26 cellular contexts compared by ENCODE assay signal in the genomic region with DNA sequence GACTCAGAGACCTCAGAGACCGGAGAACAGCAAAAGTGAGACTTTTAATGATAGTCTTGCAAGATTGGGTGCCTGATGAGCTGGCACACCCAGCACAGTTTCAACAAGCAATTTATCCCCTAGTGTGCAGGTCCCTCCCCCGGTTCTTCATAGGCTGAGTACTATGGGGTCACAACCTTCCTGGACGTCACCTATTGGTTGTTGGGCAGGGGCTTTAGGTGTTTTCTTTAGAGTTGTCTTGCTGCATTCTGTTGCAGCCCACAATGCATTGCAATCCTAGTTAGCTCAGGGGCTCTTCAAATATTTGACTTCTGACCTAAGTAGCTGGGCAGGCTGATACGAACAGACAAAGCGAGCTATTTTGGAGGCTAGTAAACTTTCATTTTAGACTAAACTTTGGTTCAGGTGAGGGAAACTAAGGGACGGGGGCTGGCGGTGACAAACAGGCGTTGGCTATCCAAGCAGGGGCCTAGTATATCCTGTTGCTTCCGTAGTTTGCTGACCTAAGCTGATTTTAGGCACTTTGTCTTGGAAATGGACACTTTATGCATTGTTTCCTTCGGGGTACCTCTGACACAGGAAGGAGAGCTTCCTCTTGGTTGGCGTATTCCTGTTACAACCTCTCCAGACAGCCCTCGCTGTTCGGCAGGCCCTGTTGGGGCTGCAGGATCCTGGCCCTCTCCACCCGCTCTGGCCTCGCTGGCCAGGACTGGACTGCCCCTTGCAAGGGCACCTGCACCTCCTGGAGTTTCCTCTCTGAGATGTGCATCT. TPM values are rescaled to one million over a fixed set of nuclear protein-coding genes. Genes with fewer than 3 reads are reported as not detected.
DNase-seq lines count a peak whose midpoint lies in the region; ATAC-seq, FAIRE-seq and TF ChIP-seq lines count a peak whose summit lies in the region.
"Had no signal": no experiment of that assay in that cellular context is flagged by ENCODE, and none has a peak within 500 bp of the region (broad histone marks: within the 10 kb centered on the region; RNA-seq: fewer than 3 reads in every experiment).

No MANE protein-coding gene starts in this region.

- CTCF ChIA-PET in A549 (lab: Yijun Ruan, JAX) = interaction anchor here (0.9 to 9.3 kb wide), 7 partner anchors 8 to 59 kb away, joined by 3 to 88 read pairs (median 6); partner anchors contain the start of gene ADSS1

- H3K79me1 ChIP-seq in mesenchymal stem cell (replicated peaks; ENCODE audit: low read length, poor library complexity, severe bottlenecking) = no peaks in the 10 kb centered on the region

- peaks cover 29% of the 10 kb centered on the region for H3K36me3 Mint-ChIP-seq in endothelial cell (ENCODE audit: low read depth, unreplicated experiment)

- WGBS in A549 (ENCODE audit: missing lambda C conversion rate) = 89% methylated on average over 15 of the region's 15 CpGs
- 94% methylated on average over 14 of the region's 15 CpGs for WGBS in HUES64
- 84% methylated on average over 12 of the region's 15 CpGs for WGBS in mesenchymal stem cell

- no peak overlapping the region for H2BK5ac ChIP-seq in mesenchymal stem cell (ENCODE audit: low read depth, low read length, poor library complexity, severe bottlenecking)

- no peak overlapping the region for H2BK15ac ChIP-seq in mesenchymal stem cell (ENCODE audit: low read depth, poor library complexity, severe bottlenecking)

- H3K18ac ChIP-seq in mesenchymal stem cell (ENCODE audit: low read depth in 1 of 2, low read length in 2 of 2) = no peak overlapping the region

- no peak overlapping the region for H2AFZ ChIP-seq in mesenchymal stem cell (ENCODE audit: low read depth, low read length)

- H3K27me3 ChIP-seq in HUES64 (ENCODE audit: insufficient read depth, low read length) = no peaks in the 10 kb centered on the region
- H3K27me3 ChIP-seq in mesenchymal stem cell (ENCODE audit: control insufficient read depth in 1 of 2, insufficient read depth in 1 of 2, low read length in 2 of 2) = no peaks in the 10 kb centered on the region
- H3K27me3 ChIP-seq: thyroid gland had no signal

- no peak overlapping the region for H3K14ac ChIP-seq in mesenchymal stem cell (ENCODE audit: low read length in 2 of 2)

- H3K23ac ChIP-seq in mesenchymal stem cell (ENCODE audit: low read length in 2 of 2) = no peak overlapping the region

- peak overlapping the region; percentile 96 for H3K27ac Mint-ChIP-seq in endothelial cell (ENCODE audit: unreplicated experiment)
- H3K27ac Mint-ChIP-seq: activated naive CD8-positive, alpha-beta T cell treated with anti-CD3 and anti-CD28 coated beads, Interleukin-2, amount 50 U/mL, for 24 hours; stimulated activated naive CD8-positive, alpha-beta T cell treated with anti-CD3 and anti-CD28 coated beads, Interleukin-15, Interleukin-2, amounts not matched to agents 100 ng/mL and 50 ng/mL, for 24 hours; T-helper 2 cell treated with Interferon-gamma antibody and Interleukin-4, amounts not matched to agents 5 μg/mL and 100 μg/mL, for 36 hours had no signal

- H3K4me2 ChIP-seq in A549 (no peak overlapping the region), mesenchymal stem cell (ENCODE audit: low read length, poor library complexity, severe bottlenecking) (no peak overlapping the region)

- H3K9me3 ChIP-seq in A549 (peaks cover 2% of the 10 kb centered on the region; the same call in 1 of the 3 replicates), HUES64 (ENCODE audit: insufficient read depth, low read depth, low read length) (0 out of 2 replicates have a peak, but pooled peaks cover 3% of the 10 kb centered on the region), mesenchymal stem cell (ENCODE audit: control insufficient read depth, low read length) (no peaks in the 10 kb centered on the region)
- H3K9me3 ChIP-seq: thyroid gland had no signal

- H3K9ac ChIP-seq in HUES64 (ENCODE audit: low read depth, low read length) (no peak overlapping the region), mesenchymal stem cell (ENCODE audit: low read length) (no peak overlapping the region)

- no peak overlapping the region for H2AK5ac ChIP-seq in mesenchymal stem cell (ENCODE audit: low read length, severe bottlenecking)

- no peak overlapping the region for H3K4ac ChIP-seq in mesenchymal stem cell (ENCODE audit: low read depth in 1 of 2, low read length in 2 of 2)

- POLR2A ChIA-PET in A549 (lab: Yijun Ruan, JAX) = no interaction called here

- peaks cover 34% of the 10 kb centered on the region for H3K4me1 Mint-ChIP-seq in endothelial cell (ENCODE audit: unreplicated experiment)

- peak overlapping the region; percentile 19 for H4K8ac ChIP-seq in mesenchymal stem cell (ENCODE audit: low read length)

- TF ChIP-seq CTCF in A549 (IDR thresholded peaks at IDR 0.05) = no peak
- no peak for TF ChIP-seq CTCF in endothelial cell (IDR thresholded peaks at IDR 0.05; ENCODE audit: unreplicated experiment)
- TF ChIP-seq CTCF in foreskin fibroblast (IDR thresholded peaks at IDR 0.05; ENCODE audit: low read depth, low read length) = no peak

- no peak overlapping the region for H2BK120ac ChIP-seq in mesenchymal stem cell (ENCODE audit: low read depth, low read length)

- H3K27ac ChIP-seq in A549 (no peak overlapping the region), HUES64 (ENCODE audit: low read depth, low read length) (no peak overlapping the region), mesenchymal stem cell (ENCODE audit: low read length, poor library complexity, severe bottlenecking) (no peak overlapping the region)
- H3K27ac ChIP-seq: thyroid gland had no signal

- no peaks in the 10 kb centered on the region for H3K9me3 Mint-ChIP-seq in endothelial cell (ENCODE audit: unreplicated experiment)
- H3K9me3 Mint-ChIP-seq: activated naive CD8-positive, alpha-beta T cell treated with anti-CD3 and anti-CD28 coated beads, Interleukin-2, amount 50 U/mL, for 24 hours had no signal

- H3K36me3 ChIP-seq in HUES64 (ENCODE audit: insufficient read depth, low read length) = peaks cover 20% of the 10 kb centered on the region
- H3K36me3 ChIP-seq in mesenchymal stem cell (ENCODE audit: control insufficient read depth in 1 of 2, insufficient read depth in 2 of 2, low read depth in 1 of 2, low read length in 2 of 2) = peaks cover 26 to 32% of the 10 kb centered on the region in 2 experiments

- ATAC-seq in A549 (no peak), HG02938 (IDR thresholded peaks at IDR 0.05; ENCODE audit: unreplicated experiment) (no peak)
- ATAC-seq: activated naive CD8-positive, alpha-beta T cell treated with anti-CD3 and anti-CD28 coated beads, Interleukin-2, amount 50 U/mL, for 24 hours; naive thymus-derived CD4-positive, alpha-beta T cell; Panc1 had no signal

- H3K27me3 Mint-ChIP-seq in endothelial cell (ENCODE audit: unreplicated experiment) = peaks cover 11% of the 10 kb centered on the region
- H3K27me3 Mint-ChIP-seq: activated naive CD8-positive, alpha-beta T cell treated with anti-CD3 and anti-CD28 coated beads, Interleukin-2, amount 50 U/mL, for 24 hours; naive thymus-derived CD4-positive, alpha-beta T cell; stimulated activated naive CD8-positive, alpha-beta T cell treated with anti-CD3 and anti-CD28 coated beads, Interleukin-15, Interleukin-2, amounts not matched to agents 100 ng/mL and 50 ng/mL, for 24 hours had no signal

- peak overlapping the region in 1 of 2 experiments; percentile 39 for H2BK12ac ChIP-seq in mesenchymal stem cell (ENCODE audit: low read length in 2 of 2)

- no peak overlapping the region for H4K91ac ChIP-seq in mesenchymal stem cell (ENCODE audit: low read length)

- no peak for TF ChIP-seq EP300 in A549 (IDR thresholded peaks at IDR 0.05)

- no peak for FAIRE-seq in A549 (lab: Jason Lieb, UNC)
- no peak for FAIRE-seq in GM19239 (lab: Jason Lieb, UNC)

- H3K4me1 ChIP-seq in A549 (peaks cover 14% of the 10 kb centered on the region), HUES64 (ENCODE audit: insufficient read depth, low read length) (peaks cover 5% of the 10 kb centered on the region; the same call in 1 of the 2 replicates), mesenchymal stem cell (ENCODE audit: control insufficient read depth, insufficient read depth, low read depth, low read length) (peaks cover 10% of the 10 kb centered on the region)

- peak overlapping the region; percentile 76 for H3K4me3 Mint-ChIP-seq in endothelial cell (ENCODE audit: unreplicated experiment)
- H3K4me3 Mint-ChIP-seq: activated naive CD8-positive, alpha-beta T cell treated with anti-CD3 and anti-CD28 coated beads, Interleukin-2, amount 50 U/mL, for 24 hours; naive thymus-derived CD4-positive, alpha-beta T cell; stimulated activated naive CD8-positive, alpha-beta T cell treated with anti-CD3 and anti-CD28 coated beads, Interleukin-15, Interleukin-2, amounts not matched to agents 100 ng/mL and 50 ng/mL, for 24 hours; T-helper 2 cell treated with Interferon-gamma antibody and Interleukin-4, amounts not matched to agents 5 μg/mL and 100 μg/mL, for 36 hours had no signal

- TF ChIP-seq POLR2A in A549 (IDR thresholded peaks at IDR 0.05; ENCODE audit: low read length) = no peak

- DNase-seq in A549 (ENCODE audit: low read depth in 1 of 2, low spot score in 1 of 2) = no peak
- DNase-seq in endothelial cell (ENCODE audit: low spot score) = peak; percentile 48
- DNase-seq in mesenchymal stem cell = no peak
- no peak for DNase-seq in OCI-M1 (lab: John Stamatoyannopoulos, UW)
- DNase-seq in GM19239 (ENCODE audit: insufficient read length, low spot score) = no peak
- DNase-seq in foreskin fibroblast = no peak
- DNase-seq: ACHN; activated CD4-positive, alpha-beta T cell treated with anti-CD3 and anti-CD28 coated beads for 4 hours; activated CD8-positive, alpha-beta memory T cell treated with anti-CD3 and anti-CD28 coated beads for 24 hours; activated gamma-delta T cell treated with Interleukin-2 at 50 U/mL for 16 hours; activated naive CD8-positive, alpha-beta T cell treated with anti-CD3 and anti-CD28 coated beads, Interleukin-2, amount 50 U/mL, for 24 hours; effector CD4-positive, alpha-beta T cell; H9; head of caudate nucleus; midbrain; naive thymus-derived CD4-positive, alpha-beta T cell; NCI-H1694; NCI-H510A treated with DMSO at 0.1 percent for 48 hours; occipital lobe; SHP77; thyroid gland had no signal

- H3K4me3 ChIP-seq in A549 = no peak overlapping the region
- H3K4me3 ChIP-seq in HUES64 (ENCODE audit: low read length) = peak overlapping the region; percentile 31
- H3K4me3 ChIP-seq in mesenchymal stem cell (ENCODE audit: insufficient read depth in 1 of 2, low read depth in 1 of 2, low read length in 2 of 2) = no peak overlapping the region
- no peak overlapping the region for H3K4me3 ChIP-seq in foreskin fibroblast (ENCODE audit: low read depth in 1 of 2, low read length in 2 of 2)
- H3K4me3 ChIP-seq: thyroid gland had no signal

- TF ChIP-seq RAD21 in A549 (conservative IDR thresholded peaks at IDR 0.05 in 1 of 2, IDR thresholded peaks at IDR 0.05 in 1 of 2) = no peak

RNA-seq across cellular contexts. Expression of gene SIVA1, which starts 14.1 kb away (rescaled TPM):
- polyA plus RNA-seq in A549 (2011; rRNA removed) (90.0 and 94.2 TPM in 2 replicates), A549 (2017; fragmentation: RNase III; extraction: RNeasy Plus Mini Kit Qiagen cat#74134 plus additional on column Dnase treatment) (157 to 169 TPM (median 163 TPM) in 3 replicates)
- 477 and 601 TPM in 2 replicates for polyA plus RNA-seq in A549 (2012; cell fraction: cytosol; rRNA removed)
- polyA plus RNA-seq in A549 (2012; cell fraction: nucleus; rRNA removed) = 376 and 581 TPM in 2 replicates
- polyA minus RNA-seq in A549 (2011; rRNA and poly(A)+ RNA removed) = 12.3 and 14.4 TPM in 2 replicates
- polyA plus RNA-seq in HUES64 (2013, experiment 1 of 2) = 136 TPM
- polyA plus RNA-seq in HUES64 (2013, experiment 2 of 2) = 121 TPM
- 84.3 TPM for total RNA-seq in endothelial cell (ENCODE audit: unreplicated experiment)
- 68.6 TPM for polyA plus RNA-seq in mesenchymal stem cell (2013, experiment 1 of 2)
- 73.5 TPM for polyA plus RNA-seq in mesenchymal stem cell (2013, experiment 2 of 2)

RNA-seq across cellular contexts. Expression of gene AKT1, which starts 28.5 kb away (rescaled TPM):
- polyA plus RNA-seq in A549 (2011; rRNA removed) (66.0 and 70.2 TPM in 2 replicates), A549 (2017; fragmentation: RNase III; extraction: RNeasy Plus Mini Kit Qiagen cat#74134 plus additional on column Dnase treatment) (87.1 to 93.8 TPM (median 93.0 TPM) in 3 replicates)
- polyA plus RNA-seq in A549 (2012; cell fraction: cytosol; rRNA removed) = 164 and 170 TPM in 2 replicates
- 315 and 328 TPM in 2 replicates for polyA plus RNA-seq in A549 (2012; cell fraction: nucleus; rRNA removed)
- polyA minus RNA-seq in A549 (2011; rRNA and poly(A)+ RNA removed) = 138 and 139 TPM in 2 replicates
- polyA plus RNA-seq in HUES64 (2013, experiment 1 of 2) = 42.6 TPM
- polyA plus RNA-seq in HUES64 (2013, experiment 2 of 2) = 50.8 TPM
- total RNA-seq in endothelial cell (ENCODE audit: unreplicated experiment) = 133 TPM
- polyA plus RNA-seq in mesenchymal stem cell (2013, experiment 1 of 2) = 106 TPM
- 108 TPM for polyA plus RNA-seq in mesenchymal stem cell (2013, experiment 2 of 2)

RNA-seq across cellular contexts. Expression of gene ZBTB42, which starts 33.9 kb away (rescaled TPM):
- 1.6 and 2.1 TPM in 2 replicates for polyA plus RNA-seq in A549 (2011; rRNA removed)
- 1.6 and 2.9 TPM in 2 replicates for polyA plus RNA-seq in A549 (2012; cell fraction: cytosol; rRNA removed)
- polyA plus RNA-seq in A549 (2012; cell fraction: nucleus; rRNA removed) = 2.3 and 2.9 TPM in 2 replicates
- 2.3 to 3.1 TPM (median 2.6 TPM) in 3 replicates for polyA plus RNA-seq in A549 (2017; fragmentation: RNase III; extraction: RNeasy Plus Mini Kit Qiagen cat#74134 plus additional on column Dnase treatment)
- 3.9 and 4.1 TPM in 2 replicates for polyA minus RNA-seq in A549 (2011; rRNA and poly(A)+ RNA removed)
- polyA plus RNA-seq in HUES64 (2013, experiment 1 of 2) = 1.9 TPM
- 2.3 TPM for polyA plus RNA-seq in HUES64 (2013, experiment 2 of 2)
- total RNA-seq in endothelial cell (ENCODE audit: unreplicated experiment) = 2.4 TPM
- polyA plus RNA-seq in mesenchymal stem cell (2013, experiment 1 of 2) = 1.8 TPM
- 1.6 TPM for polyA plus RNA-seq in mesenchymal stem cell (2013, experiment 2 of 2)

RNA-seq across cellular contexts. Expression of gene ADSS1, which starts 43.0 kb away (rescaled TPM):
- polyA plus RNA-seq in A549 (2011; rRNA removed) (8.8 and 10.1 TPM in 2 replicates), A549 (2017; fragmentation: RNase III; extraction: RNeasy Plus Mini Kit Qiagen cat#74134 plus additional on column Dnase treatment) (6.2 to 8.3 TPM (median 7.4 TPM) in 3 replicates)
- 6.0 and 6.2 TPM in 2 replicates for polyA plus RNA-seq in A549 (2012; cell fraction: cytosol; rRNA removed)
- 17.9 and 19.6 TPM in 2 replicates for polyA plus RNA-seq in A549 (2012; cell fraction: nucleus; rRNA removed)
- 6.5 and 9.5 TPM in 2 replicates for polyA minus RNA-seq in A549 (2011; rRNA and poly(A)+ RNA removed)
- polyA plus RNA-seq in HUES64 (2013, experiment 1 of 2) = 5.6 TPM
- 9.2 TPM for polyA plus RNA-seq in HUES64 (2013, experiment 2 of 2)
- 6.1 TPM for total RNA-seq in endothelial cell (ENCODE audit: unreplicated experiment)
- polyA plus RNA-seq in mesenchymal stem cell (2013, experiment 1 of 2) = 5.2 TPM
- 4.8 TPM for polyA plus RNA-seq in mesenchymal stem cell (2013, experiment 2 of 2)
